32 cellular contexts compared by ENCODE assay signal in genomic region chr1:180964056-180964455, GRCh38.
"Had no signal": no experiment of that assay in that cellular context is flagged by ENCODE, and none has a peak within 500 bp of the region (broad histone marks: within the 10 kb centered on the region; RNA-seq: fewer than 3 reads in every experiment).

No MANE protein-coding gene starts in this region.

- H3K4me1 ChIP-seq: lower lobe of right lung, prostate gland, upper lobe of left lung had no signal

- H3K9me3 Mint-ChIP-seq: immature natural killer cell, natural killer cell had no signal

- H3K4me1 Mint-ChIP-seq: immature natural killer cell had no signal

- H3K27me3 Mint-ChIP-seq: naive B cell; stimulated activated naive B cell treated with anti-CD40 and anti-IgM and Interleukin-4, amounts not matched to agents 10 μg/mL and 1 μg/mL and 100 μg/mL, for 72 hours had no signal

- H3K27ac ChIP-seq: left lung, lower lobe of right lung, neural progenitor cell, neutrophil, parathyroid adenoma, prostate gland, skin epidermis, stomach, testis, thyroid gland, transverse colon, upper lobe of left lung, vagina had no signal

- H3K27me3 ChIP-seq: left lung, neural progenitor cell, neutrophil, stomach, testis, thyroid gland, transverse colon, upper lobe of left lung, vagina had no signal

- H3K4me3 Mint-ChIP-seq: immature natural killer cell; mesothelial cell of epicardium; naive B cell; natural killer cell; nephron progenitor cell; neural progenitor cell; stimulated activated naive B cell treated with anti-CD40 and anti-IgM and Interleukin-4, amounts not matched to agents 10 μg/mL and 1 μg/mL and 100 μg/mL, for 72 hours had no signal

- ATAC-seq: left colon; left lung; lower lobe of right lung; natural killer cell; right cardiac atrium; sciatic nerve; stimulated activated naive B cell treated with anti-CD40 and anti-IgM and Interleukin-4, amounts not matched to agents 10 μg/mL and 1 μg/mL and 100 μg/mL, for 72 hours; stimulated activated naive CD8-positive, alpha-beta T cell treated with anti-CD3 and anti-CD28 coated beads, Interleukin-15, Interleukin-2, amounts not matched to agents 100 U/mL and 50 U/mL, for 24 hours had no signal

- H3K4me3 ChIP-seq: left lung, lower lobe of right lung, neural progenitor cell, prostate gland, skin epidermis, stomach, testis, thyroid gland, transverse colon, upper lobe of left lung, vagina had no signal

- H3K27ac Mint-ChIP-seq: immature natural killer cell; mesothelial cell of epicardium; natural killer cell; nephron progenitor cell; neural progenitor cell; stimulated activated naive B cell treated with anti-CD40 and anti-IgM and Interleukin-4, amounts not matched to agents 10 μg/mL and 1 μg/mL and 100 μg/mL, for 72 hours had no signal

- DNase-seq: hypothalamus; immature natural killer cell; kidney; left colon; left lung; lower lobe of right lung; mesendoderm; naive B cell; natural killer cell; nephron progenitor cell; occipital lobe; retina; right cardiac atrium; stimulated activated CD4-positive, alpha-beta T cell treated with anti-CD3 and anti-CD28 coated beads, Interleukin-12 subunit alpha, Interleukin-12 subunit beta, amount 100 ng/mL, for 4 hours; stimulated activated CD4-positive, alpha-beta T cell treated with anti-CD3 and anti-CD28 coated beads, Interleukin-15, amount 100 ng/mL, for 24 hours; stimulated activated CD4-positive, alpha-beta T cell treated with anti-CD3 and anti-CD28 coated beads, Interleukin-2, amount 100 ng/mL, for 24 hours; stimulated activated CD4-positive, alpha-beta T cell treated with anti-CD3 and anti-CD28 coated beads, Interleukin-4, amount 100 ng/mL, for 1 hour; stimulated activated naive B cell treated with anti-CD40 and anti-IgM and Interleukin-4, amounts not matched to agents 10 μg/mL and 1 μg/mL and 100 μg/mL, for 72 hours; stimulated activated naive CD8-positive, alpha-beta T cell treated with anti-CD3 and anti-CD28 coated beads, Interleukin-15, Interleukin-2, amounts not matched to agents 100 U/mL and 50 U/mL, for 24 hours; stomach; testis; thyroid gland; transverse colon; upper lobe of left lung had no signal

- H3K36me3 ChIP-seq: neural progenitor cell, prostate gland, thyroid gland, transverse colon, vagina had no signal

- H3K9me3 ChIP-seq: left lung, lower lobe of right lung, neutrophil, prostate gland, stomach, testis, thyroid gland, transverse colon, upper lobe of left lung, vagina had no signal
